11 cellular contexts compared by ENCODE assay signal in the genomic region with DNA sequence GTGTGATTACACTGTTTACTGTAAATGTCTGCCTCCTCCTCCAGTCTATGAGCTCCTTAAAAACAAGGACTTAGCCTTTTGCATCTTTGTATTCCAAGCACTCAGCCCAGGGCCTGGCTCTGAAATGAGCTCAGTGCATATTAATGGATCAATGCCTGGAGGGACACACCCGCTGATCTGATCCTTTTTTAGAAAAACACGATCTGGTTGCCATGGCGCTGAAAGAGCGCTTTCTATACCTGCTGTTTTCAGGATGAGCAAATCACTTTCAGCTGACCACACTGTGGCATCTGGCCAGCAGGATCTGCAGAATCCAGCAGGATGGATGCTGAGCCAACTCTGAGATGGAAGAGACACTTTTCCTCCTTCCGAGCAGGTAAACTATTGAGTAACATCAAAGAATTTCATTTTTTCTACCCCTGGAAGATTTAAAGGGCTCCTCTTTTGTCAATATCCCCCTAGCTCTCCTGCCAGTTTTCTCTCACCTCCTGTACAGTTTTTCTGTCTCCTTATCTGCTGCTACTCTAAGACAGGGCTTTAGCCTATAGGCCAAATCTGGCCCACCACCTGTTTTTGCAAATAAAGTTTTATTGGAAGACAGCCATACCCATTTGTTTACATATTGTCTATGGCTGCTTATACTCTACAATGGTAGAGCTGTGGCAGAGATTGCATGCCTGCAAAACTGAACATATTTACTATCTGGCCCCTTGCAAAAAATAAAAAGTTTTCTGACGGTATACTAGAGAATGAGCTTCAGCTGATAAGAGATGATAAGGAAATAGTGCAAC. TPM values are rescaled to one million over a fixed set of nuclear protein-coding genes. Genes with fewer than 3 reads are reported as not detected.
DNase-seq lines count a peak whose midpoint lies in the region; ATAC-seq and TF ChIP-seq lines count a peak whose summit lies in the region.
"Had no signal": no experiment of that assay in that cellular context is flagged by ENCODE, and none has a peak within 500 bp of the region (broad histone marks: within the 10 kb centered on the region; RNA-seq: fewer than 3 reads in every experiment).

No MANE protein-coding gene starts in this region.

- no peak overlapping the region for H3K4ac ChIP-seq in trophoblast cell (ENCODE audit: low read depth, low read length)

- H4K8ac ChIP-seq in trophoblast cell (ENCODE audit: low read depth, low read length): no peak overlapping the region

- TF ChIP-seq RAD21 in SK-N-SH (IDR thresholded peaks at IDR 0.05; ENCODE audit: low read length): no peak

- no peaks in the 10 kb centered on the region for H4K20me1 ChIP-seq in SK-N-SH (ENCODE audit: insufficient read depth)

- no peak overlapping the region for H2AK5ac ChIP-seq in trophoblast cell (ENCODE audit: low read length)

- no peak overlapping the region for H3K23ac ChIP-seq in trophoblast cell (ENCODE audit: low read length)

- TF ChIP-seq CTCF in SK-N-SH (IDR thresholded peaks at IDR 0.05) (no peak), VCaP (conservative IDR thresholded peaks at IDR 0.05) (no peak), vagina (IDR thresholded peaks at IDR 0.05) (no peak)

- H2BK12ac ChIP-seq in trophoblast cell (ENCODE audit: low read length): no peak overlapping the region

- H3K4me3 ChIP-seq in SK-N-SH (ENCODE audit: low read depth in 2 of 2, low read length in 1 of 2) (no peak overlapping the region), trophoblast cell (ENCODE audit: low read depth, low read length) (no peak overlapping the region), vagina (no peak overlapping the region)

- H3K9me3 ChIP-seq in SK-N-SH (no peaks in the 10 kb centered on the region), trophoblast cell (ENCODE audit: insufficient read depth, low read depth, low read length) (no peaks in the 10 kb centered on the region), vagina (no peaks in the 10 kb centered on the region)

- no peak overlapping the region for H3K14ac ChIP-seq in trophoblast cell (ENCODE audit: low read length)

- H3K18ac ChIP-seq in trophoblast cell (ENCODE audit: low read length): no peak overlapping the region

- H4K12ac ChIP-seq in trophoblast cell (ENCODE audit: low read depth, low read length): no peak overlapping the region

- POLR2A ChIA-PET in SK-N-SH (lab: Yijun Ruan, JAX): interaction anchor here (0.8 kb wide), 1 partner anchor 9 kb away, joined by 3 read pairs; no protein-coding TSS in a partner anchor

- H3K36me3 ChIP-seq in SK-N-SH (replicated peaks in 1 of 2; ENCODE audit: control insufficient read depth in 1 of 2, insufficient read depth in 2 of 2, low read length in 1 of 2): peaks cover 13% of the 10 kb centered on the region in 2 experiments
- no peaks in the 10 kb centered on the region for H3K36me3 ChIP-seq in trophoblast cell (ENCODE audit: control insufficient read depth in 1 of 2, insufficient read depth in 2 of 2, low read length in 2 of 2)
- no peaks in the 10 kb centered on the region for H3K36me3 ChIP-seq in vagina

- no peaks in the 10 kb centered on the region for H3K79me2 ChIP-seq in SK-N-SH (ENCODE audit: insufficient read depth)
- no peaks in the 10 kb centered on the region for H3K79me2 ChIP-seq in trophoblast cell (ENCODE audit: control insufficient read depth, insufficient read depth, low read length, poor library complexity)

- CTCF ChIA-PET in SK-N-SH (lab: Yijun Ruan, JAX): interaction anchor here (0.7 to 14.7 kb wide), 12 partner anchors 8 to 392 kb away, joined by 3 to 263 read pairs (median 3); no protein-coding TSS in a partner anchor

- TF ChIP-seq POLR2A in vagina (IDR thresholded peaks at IDR 0.05): no peak

- peaks cover 7% of the 10 kb centered on the region for H3K79me1 ChIP-seq in trophoblast cell (ENCODE audit: low read length)

- H3K9ac ChIP-seq in SK-N-SH (no peak overlapping the region), trophoblast cell (ENCODE audit: low read length) (no peak overlapping the region)

- no peak for TF ChIP-seq EP300 in SK-N-SH (IDR thresholded peaks at IDR 0.05; ENCODE audit: borderline replicate concordance in 1 of 2, low read depth in 1 of 2, low read length in 1 of 2)

- H3K27ac ChIP-seq in SK-N-SH (ENCODE audit: low read depth in 2 of 2, low read length in 1 of 2): peak overlapping the region in 1 of 2 experiments; percentile 12; a peak in 1 of 4 replicates
- peak overlapping the region; percentile 3; the same call in 1 of the 2 replicates for H3K27ac ChIP-seq in VCaP
- peak overlapping the region; percentile 81 for H3K27ac ChIP-seq in temporal lobe (ENCODE audit: low read depth, low read length)
- no peak overlapping the region for H3K27ac ChIP-seq in trophoblast cell (ENCODE audit: low read depth, low read length)
- no peak overlapping the region for H3K27ac ChIP-seq in vagina

- no peak overlapping the region for H2BK5ac ChIP-seq in trophoblast cell (ENCODE audit: low read depth, low read length, poor library complexity)

- H2AFZ ChIP-seq in SK-N-SH (ENCODE audit: low read depth) (no peak overlapping the region), trophoblast cell (ENCODE audit: insufficient read depth, low read length, poor library complexity) (no peak overlapping the region)

- no peak overlapping the region for H4K91ac ChIP-seq in trophoblast cell (ENCODE audit: low read depth, low read length)

- H2BK120ac ChIP-seq in trophoblast cell (ENCODE audit: insufficient read depth, low read length, poor library complexity): no peak overlapping the region

- DNase-seq in SK-N-SH: no peak
- DNase-seq in glomerular visceral epithelial cell (ENCODE audit: extremely low spot score): peak; percentile 25
- DNase-seq in trophoblast cell: no peak
- no peak for DNase-seq in NCI-H187 (lab: John Stamatoyannopoulos, UW)
- DNase-seq in vagina (ENCODE audit: extremely low spot score in 2 of 2): no peak
- DNase-seq: activated T-cell treated with anti-CD3 and anti-CD28 coated beads, Interleukin-2, amount 50 U/mL, for 1 hour; kidney glomerular epithelial cell; NCI-H1048 had no signal

- H3K4me2 ChIP-seq in SK-N-SH (no peak overlapping the region), trophoblast cell (ENCODE audit: low read length) (no peak overlapping the region)

- H3F3A ChIP-seq in SK-N-SH (replicated peaks; ENCODE audit: insufficient read depth): peaks cover 4% of the 10 kb centered on the region

- H3K27me3 ChIP-seq in SK-N-SH (ENCODE audit: insufficient read depth) (no peaks in the 10 kb centered on the region), trophoblast cell (ENCODE audit: insufficient read depth, low read length) (no peaks in the 10 kb centered on the region), vagina (no peaks in the 10 kb centered on the region)

- 0 out of 3 replicates have a peak, but pooled peaks have one; percentile 20 for ATAC-seq in SK-N-SH treated with all-trans-retinoic acid at 6 μM for 48 hours

- WGBS in SK-N-SH (ENCODE audit: low lambda C conversion rate): 81% methylated on average over 6 of the region's 6 CpGs
- no CpG with 5 or more reads among the region's 6 CpGs for WGBS in trophoblast cell (ENCODE audit: extremely low coverage, insufficient coverage, insufficient read length)

- no peaks in the 10 kb centered on the region for H3K9me2 ChIP-seq in SK-N-SH

- H3K4me1 ChIP-seq in SK-N-SH (ENCODE audit: control insufficient read depth in 1 of 2, insufficient read depth in 2 of 2, low read depth in 1 of 2, low read length in 1 of 2) (peaks cover 0 to 12% of the 10 kb centered on the region in 2 experiments; a peak in 1 of 4 replicates), trophoblast cell (ENCODE audit: control insufficient read depth in 1 of 2, insufficient read depth in 2 of 2, low read length in 2 of 2) (peaks cover 5 to 9% of the 10 kb centered on the region in 2 experiments), vagina (peaks cover 11% of the 10 kb centered on the region)

- intact Hi-C loops in vagina (cut with DNase I): no loop called here

TF ChIP-seq in SK-N-SH treated with all-trans-retinoic acid at 6 μM for 48 hours, 23 proteins besides CTCF, POLR2A, EP300 and RAD21:
- no peak for TF ChIP-seq TOX (CRISPR knock-in tag; IDR thresholded peaks at IDR 0.05; ENCODE audit: borderline replicate concordance)
- no peak for TF ChIP-seq OSR1 (CRISPR knock-in tag; IDR thresholded peaks at IDR 0.05)
- no peak for TF ChIP-seq ZNF565 (CRISPR knock-in tag; conservative IDR thresholded peaks at IDR 0.05; ENCODE audit: low read depth)
- no peak for TF ChIP-seq CSDC2 (CRISPR knock-in tag; IDR thresholded peaks at IDR 0.05)
- no peak for TF ChIP-seq SNAI2 (CRISPR knock-in tag; IDR thresholded peaks at IDR 0.05)
- TF ChIP-seq BACH2 (CRISPR knock-in tag; IDR thresholded peaks at IDR 0.05; ENCODE audit: borderline replicate concordance): no peak
- no peak for TF ChIP-seq ESRRG (CRISPR knock-in tag; IDR thresholded peaks at IDR 0.05)

RNA-seq across cellular contexts. Expression of a gene that starts 37.6 kb away (rescaled TPM):
- polyA plus RNA-seq in SK-N-SH (2012; rRNA removed): 301 and 344 TPM in 2 replicates
- polyA plus RNA-seq in SK-N-SH (2012; cell fraction: cytosol; rRNA removed): 227 and 241 TPM in 2 replicates
- polyA plus RNA-seq in SK-N-SH (2012; cell fraction: nucleus; rRNA removed): 341 and 449 TPM in 2 replicates
- total RNA-seq in temporal lobe (62.7 TPM), vagina (83.7 TPM)
- polyA plus RNA-seq in trophoblast cell (2013): 214 and 226 TPM in 2 replicates

RNA-seq across cellular contexts. Expression of a gene that starts 52.4 kb away (rescaled TPM):
- polyA plus RNA-seq in SK-N-SH (2012; rRNA removed): 20.8 and 21.8 TPM in 2 replicates
- polyA plus RNA-seq in SK-N-SH (2012; cell fraction: cytosol; rRNA removed): 30.8 and 39.4 TPM in 2 replicates
- polyA plus RNA-seq in SK-N-SH (2012; cell fraction: nucleus; rRNA removed): 10.2 and 10.5 TPM in 2 replicates
- total RNA-seq in temporal lobe: 20.2 TPM
- polyA plus RNA-seq in trophoblast cell (2013): 40.8 and 41.0 TPM in 2 replicates
- total RNA-seq in vagina: 21.6 TPM

Comparison
In these comparisons a context has a peak if more than half of its experiments do, and no peak if none do; other contexts are left out.
1. H3K27ac ChIP-seq: peak in VCaP (single experiment) and temporal lobe (single experiment); none in trophoblast cell (single experiment) and vagina (single experiment).